8 cellular contexts compared by ENCODE assay signal in genomic region chr1:228405979-228406265, GRCh38. TPM values are rescaled to one million over a fixed set of nuclear protein-coding genes. Genes with fewer than 3 reads are reported as not detected.
A peak's percentile ranks its signal among the peaks of the same experiment; 100 is the strongest.
DNase-seq lines count a peak whose midpoint lies in the region; ATAC-seq, FAIRE-seq and TF ChIP-seq lines count a peak whose summit lies in the region.

No MANE protein-coding gene starts in this region.

- no peak overlapping the region for H2AFZ ChIP-seq in HepG2 (ENCODE audit: low read length)

- DNase-seq in activated T-cell treated with anti-CD3 and anti-CD28 coated beads, Interleukin-2, amount 50 U/mL, for 4 hours = no peak
- no peak for DNase-seq in activated T-cell treated with anti-CD3 and anti-CD28 coated beads, Interleukin-2, amount 50 U/mL, for 48 hours
- DNase-seq in ascending aorta (ENCODE audit: low spot score in 2 of 2) (no peak), HepG2 (ENCODE audit: low spot score) (no peak), upper lobe of left lung (no peak), NCI-H1048 (lab: John Stamatoyannopoulos, UW) (no peak), KG1 (lab: John Stamatoyannopoulos, UW) (no peak)

- H3K36me3 Mint-ChIP-seq in activated T-cell treated with anti-CD3 and anti-CD28 coated beads, Interleukin-2, amount 50 U/mL, for 4 hours (ENCODE audit: insufficient read depth) = peaks cover 18% of the 10 kb centered on the region

- WGBS in HepG2 (ENCODE audit: low lambda C conversion rate) = 3% methylated on average over 4 of the region's 25 CpGs
- WGBS in upper lobe of left lung, 2 donors = no CpG with 5 or more reads among the region's 25 CpGs

- peaks cover 0 to 15% of the 10 kb centered on the region in 2 donors for H3K36me3 ChIP-seq in ascending aorta
- peaks cover 4 to 20% of the 10 kb centered on the region in 2 experiments; a peak in 4 of 5 replicates for H3K36me3 ChIP-seq in HepG2 (replicated peaks in 1 of 2; ENCODE audit: control insufficient read depth in 1 of 2, insufficient read depth in 2 of 2, low read length in 2 of 2)
- H3K36me3 ChIP-seq in upper lobe of left lung = peaks cover 0 to 21% (median 10%) of the 10 kb centered on the region in 4 donors

- no TSS peak for BruUV-seq in HepG2 (replicated peaks; lab: Mats Ljungman, UMichigan)

- peak in 1 of 2 donors; percentile 7 for ATAC-seq in activated T-cell treated with anti-CD3 and anti-CD28 coated beads, Interleukin-2, amount 50 U/mL, for 4 hours
- ATAC-seq in HG03342 (IDR thresholded peaks at IDR 0.05; ENCODE audit: unreplicated experiment) (peak; percentile 25), HepG2 (peak; percentile 45), upper lobe of left lung (ENCODE audit: low FRiP score in 2 of 2) (peak in 1 of 2 donors; percentile 33)

- no peaks in the 10 kb centered on the region for H3K27me3 Mint-ChIP-seq in activated T-cell treated with anti-CD3 and anti-CD28 coated beads, Interleukin-2, amount 50 U/mL, for 4 hours (ENCODE audit: low read depth)

- H3K9me3 ChIP-seq in ascending aorta = no peaks in the 10 kb centered on the region
- no peaks in the 10 kb centered on the region for H3K9me3 ChIP-seq in HepG2 (ENCODE audit: low read length)
- H3K9me3 ChIP-seq in upper lobe of left lung = no peaks in the 10 kb centered on the region

- H3K27ac ChIP-seq in ascending aorta (peak overlapping the region; percentile 76 to 78), HepG2 (ENCODE audit: extremely low read length, insufficient read depth, low read length) (peak overlapping the region; percentile 77), upper lobe of left lung (peak overlapping the region; percentile 87 to 93 (median 90))

- no peak for FAIRE-seq in HepG2 (lab: Jason Lieb, UNC)

- no peak for TF ChIP-seq RAD21 in HepG2 (CRISPR knock-in tag; IDR thresholded peaks at IDR 0.05)

- peaks cover 36% of the 10 kb centered on the region for H3K79me2 ChIP-seq in HepG2 (ENCODE audit: insufficient read depth, low read length)

- peak overlapping the region; percentile 89 for H3K9ac ChIP-seq in HepG2 (ENCODE audit: insufficient read depth, low read depth, low read length)

- peaks cover 47% of the 10 kb centered on the region for H3K4me1 Mint-ChIP-seq in activated T-cell treated with anti-CD3 and anti-CD28 coated beads, Interleukin-2, amount 50 U/mL, for 4 hours (ENCODE audit: low read depth)

- TF ChIP-seq EP300 in HepG2 (IDR thresholded peaks at IDR 0.05; ENCODE audit: low read depth in 2 of 2, low read length in 2 of 2) = no peak
- TF ChIP-seq EP300 in HepG2 (CRISPR knock-in tag; IDR thresholded peaks at IDR 0.05; ENCODE audit: borderline replicate concordance) = no peak
- TF ChIP-seq EP300 in upper lobe of left lung (IDR thresholded peaks at IDR 0.05) = no peak

- peak overlapping the region; percentile 92 for H3K4me3 Mint-ChIP-seq in activated T-cell treated with anti-CD3 and anti-CD28 coated beads, Interleukin-2, amount 50 U/mL, for 4 hours

- intact Hi-C loops in ascending aorta (cut with DNase I) (loop anchor here (2.0 to 10.0 kb wide), 8 partner anchors 27 to 1101 kb away; partner anchors contain the start of genes NUP133 and RNF187), HepG2 (cut with micrococcal nuclease; ENCODE audit: unreplicated experiment) (loop anchor here (5.0 kb wide), 1 partner anchor 81 kb away; the partner anchor contains the start of gene RNF187)

- CTCF ChIA-PET in HepG2 (lab: Yijun Ruan, JAX; ENCODE audit: low intra/inter-chr PET ratio, low total read pairs) = no interaction called here

- H3K4me1 ChIP-seq in ascending aorta (peaks cover 17 to 28% of the 10 kb centered on the region in 2 donors), HepG2 (ENCODE audit: insufficient read depth, low read length) (peaks cover 55% of the 10 kb centered on the region), upper lobe of left lung (peaks cover 29 to 55% (median 40%) of the 10 kb centered on the region in 4 donors)

- POLR2A ChIA-PET in HepG2 (lab: Yijun Ruan, JAX) = interaction anchor here (1.3 to 2.9 kb wide), 4 partner anchors 9 to 27 kb away, joined by 3 to 13 read pairs (median 6); no protein-coding TSS in a partner anchor

- H3K9me3 Mint-ChIP-seq in activated T-cell treated with anti-CD3 and anti-CD28 coated beads, Interleukin-2, amount 50 U/mL, for 4 hours = no peaks in the 10 kb centered on the region

- TF ChIP-seq POLR2A in HepG2 (IDR thresholded peaks at IDR 0.05; ENCODE audit: insufficient read depth in 1 of 2, low read depth in 2 of 2, low read length in 2 of 2) (no peak), upper lobe of left lung (IDR thresholded peaks at IDR 0.05) (no peak)

- H3K4me2 ChIP-seq in HepG2 (ENCODE audit: low read depth, low read length) = peak overlapping the region; percentile 93

- peaks cover 29% of the 10 kb centered on the region for H4K20me1 ChIP-seq in HepG2 (ENCODE audit: insufficient read depth, low read length)

- no peaks in the 10 kb centered on the region for H3K27me3 ChIP-seq in ascending aorta
- no peaks in the 10 kb centered on the region; a peak in 1 of 5 replicates for H3K27me3 ChIP-seq in HepG2 (ENCODE audit: control insufficient read depth in 1 of 2, insufficient read depth in 2 of 2, low read length in 2 of 2)
- H3K27me3 ChIP-seq in upper lobe of left lung = no peaks in the 10 kb centered on the region

- in situ Hi-C loops in HepG2 (cut with HindIII; ENCODE audit: extremely low pct_ligation_motif_present, low pct_unique_long_range_greater_than_20kb) = no loop called here

- H3K4me3 ChIP-seq in ascending aorta = peak overlapping the region; percentile 89 to 95
- peak overlapping the region; percentile 89 to 97 (median 97) for H3K4me3 ChIP-seq in HepG2 (replicated peaks in 1 of 3; ENCODE audit: insufficient read depth in 1 of 3, low read depth in 2 of 3, low read length in 3 of 3)
- peak overlapping the region; percentile 92 to 95 (median 94) for H3K4me3 ChIP-seq in upper lobe of left lung

- TF ChIP-seq CTCF in ascending aorta (IDR thresholded peaks at IDR 0.05) (no peak), HepG2 (CRISPR knock-in tag; IDR thresholded peaks at IDR 0.05) (no peak), upper lobe of left lung (IDR thresholded peaks at IDR 0.05) (no peak)

RNA-seq across cellular contexts. Expression of gene TRIM11, which starts 0.7 kb away (rescaled TPM):
- 10 to 100 TPM; 43.8 to 47.5 (median 46.6) TPM for total RNA-seq in activated T-cell treated with anti-CD3 and anti-CD28 coated beads, Interleukin-2, amount 50 U/mL, for 4 hours
- total RNA-seq in ascending aorta (73.3 TPM), HepG2 (2016; rRNA removed; fragmentation: Illumina TruSeq; extraction: Trizol) (9.7 and 16.1 TPM in 2 replicates), upper lobe of left lung (10 to 100 TPM; 25.7 to 43.0 (median 30.8) TPM)
- total RNA-seq in HepG2 (2016; cell fraction: cytosol; rRNA removed; fragmentation: Illumina TruSeq; extraction: Trizol; ENCODE audit: low read depth) = 8.8 and 9.6 TPM in 2 replicates
- 10.0 and 15.4 TPM in 2 replicates for total RNA-seq in HepG2 (2016; cell fraction: insoluble cytoplasmic fraction; rRNA removed; fragmentation: Illumina TruSeq; extraction: Trizol)
- 12.1 and 13.4 TPM in 2 replicates for total RNA-seq in HepG2 (2016; cell fraction: membrane; rRNA removed; fragmentation: Illumina TruSeq; extraction: Trizol)
- 16.6 and 19.2 TPM in 2 replicates for total RNA-seq in HepG2 (2016; cell fraction: nucleus; rRNA removed; fragmentation: Illumina TruSeq; extraction: Trizol)
- polyA plus RNA-seq in HepG2 (2011; rRNA removed) = 6.3 and 8.8 TPM in 2 replicates
- polyA plus RNA-seq in HepG2 (2011; cell fraction: cytosol; rRNA removed) = 4.7 and 6.1 TPM in 2 replicates
- 33.2 and 33.5 TPM in 2 replicates for polyA plus RNA-seq in HepG2 (2011; cell fraction: nucleus; rRNA removed)
- 7.8 and 13.4 TPM in 2 replicates for polyA plus RNA-seq in HepG2 (2012)
- polyA plus RNA-seq in HepG2 (2016; cell fraction: cytosol; fragmentation: Illumina TruSeq; extraction: Trizol; ENCODE audit: low read depth) = 1.3 and 1.5 TPM in 2 replicates
- polyA plus RNA-seq in HepG2 (2016; cell fraction: insoluble cytoplasmic fraction; fragmentation: Illumina TruSeq; extraction: Trizol; ENCODE audit: low read depth) = 9.6 and 11.4 TPM in 2 replicates
- polyA plus RNA-seq in HepG2 (2016; cell fraction: membrane; fragmentation: Illumina TruSeq; extraction: Trizol; ENCODE audit: low read depth) = 2.2 and 2.7 TPM in 2 replicates
- 33.8 and 38.7 TPM in 2 replicates for polyA plus RNA-seq in HepG2 (2016; cell fraction: nucleus; fragmentation: Illumina TruSeq; extraction: Trizol; ENCODE audit: insufficient read depth, low read depth)
- polyA minus RNA-seq in HepG2 (2011; rRNA and poly(A)+ RNA removed; ENCODE audit: low replicate concordance) = 19.6 and 39.2 TPM in 2 replicates
- 6.6 and 7.0 TPM in 2 replicates for polyA minus RNA-seq in HepG2 (2011; cell fraction: cytosol; rRNA and poly(A)+ RNA removed)
- polyA minus RNA-seq in HepG2 (2011; cell fraction: nucleus; rRNA and poly(A)+ RNA removed) = 17.0 and 20.8 TPM in 2 replicates

RNA-seq across cellular contexts. Expression of gene TRIM17, which starts 10.7 kb away (rescaled TPM):
- total RNA-seq in activated T-cell treated with anti-CD3 and anti-CD28 coated beads, Interleukin-2, amount 50 U/mL, for 4 hours = 1 to 10 TPM in 1 of 3 donors, under 1 TPM in 2; 0.57 to 1.1 (median 0.66) TPM
- total RNA-seq in ascending aorta (not detected), HepG2 (2016; rRNA removed; fragmentation: Illumina TruSeq; extraction: Trizol) (0.64 TPM in 1 of 2 replicates, not detected in the other), upper lobe of left lung (10 to 100 TPM in 1 of 6 donors, 1 to 10 TPM in 5; 1.2 to 21.0 (median 2.4) TPM)
- not detected in 2 replicates for total RNA-seq in HepG2 (2016; cell fraction: cytosol; rRNA removed; fragmentation: Illumina TruSeq; extraction: Trizol; ENCODE audit: low read depth)
- 0.10 and 0.45 TPM in 2 replicates for total RNA-seq in HepG2 (2016; cell fraction: insoluble cytoplasmic fraction; rRNA removed; fragmentation: Illumina TruSeq; extraction: Trizol)
- not detected in 2 replicates for total RNA-seq in HepG2 (2016; cell fraction: membrane; rRNA removed; fragmentation: Illumina TruSeq; extraction: Trizol)
- total RNA-seq in HepG2 (2016; cell fraction: nucleus; rRNA removed; fragmentation: Illumina TruSeq; extraction: Trizol) = 0.72 and 0.81 TPM in 2 replicates
- 0.22 and 0.32 TPM in 2 replicates for polyA plus RNA-seq in HepG2 (2011; rRNA removed)
- polyA plus RNA-seq in HepG2 (2011; cell fraction: cytosol; rRNA removed) = 0.10 and 0.11 TPM in 2 replicates
- 1.6 and 1.9 TPM in 2 replicates for polyA plus RNA-seq in HepG2 (2011; cell fraction: nucleus; rRNA removed)
- 0.24 and 0.27 TPM in 2 replicates for polyA plus RNA-seq in HepG2 (2012)
- not detected in 2 replicates for polyA plus RNA-seq in HepG2 (2016; cell fraction: cytosol; fragmentation: Illumina TruSeq; extraction: Trizol; ENCODE audit: low read depth)
- 0.14 and 0.22 TPM in 2 replicates for polyA plus RNA-seq in HepG2 (2016; cell fraction: insoluble cytoplasmic fraction; fragmentation: Illumina TruSeq; extraction: Trizol; ENCODE audit: low read depth)
- not detected in 2 replicates for polyA plus RNA-seq in HepG2 (2016; cell fraction: membrane; fragmentation: Illumina TruSeq; extraction: Trizol; ENCODE audit: low read depth)
- 1.2 and 1.4 TPM in 2 replicates for polyA plus RNA-seq in HepG2 (2016; cell fraction: nucleus; fragmentation: Illumina TruSeq; extraction: Trizol; ENCODE audit: insufficient read depth, low read depth)
- 0.58 TPM in 1 of 2 replicates, not detected in the other for polyA minus RNA-seq in HepG2 (2011; rRNA and poly(A)+ RNA removed; ENCODE audit: low replicate concordance)
- not detected in 2 replicates for polyA minus RNA-seq in HepG2 (2011; cell fraction: cytosol; rRNA and poly(A)+ RNA removed)
- polyA minus RNA-seq in HepG2 (2011; cell fraction: nucleus; rRNA and poly(A)+ RNA removed) = 0.64 and 0.75 TPM in 2 replicates
